Comparison of ENCODE assay signal across 1 cellular context in genomic region chr16:12366313-12366712, GRCh38.
TF ChIP-seq lines count a peak whose summit lies in the region.

No MANE protein-coding gene starts in this region.

TF ChIP-seq in H1, 55 proteins besides CTCF, POLR2A, EP300 and RAD21:
- TF ChIP-seq HDAC6 (IDR thresholded peaks at IDR 0.05; ENCODE audit: low read depth, low read length) (no peak), ATF2 (IDR thresholded peaks at IDR 0.05; ENCODE audit: low read length) (no peak)
